ENCODE assay signal across 20 cellular contexts in the genomic region with DNA sequence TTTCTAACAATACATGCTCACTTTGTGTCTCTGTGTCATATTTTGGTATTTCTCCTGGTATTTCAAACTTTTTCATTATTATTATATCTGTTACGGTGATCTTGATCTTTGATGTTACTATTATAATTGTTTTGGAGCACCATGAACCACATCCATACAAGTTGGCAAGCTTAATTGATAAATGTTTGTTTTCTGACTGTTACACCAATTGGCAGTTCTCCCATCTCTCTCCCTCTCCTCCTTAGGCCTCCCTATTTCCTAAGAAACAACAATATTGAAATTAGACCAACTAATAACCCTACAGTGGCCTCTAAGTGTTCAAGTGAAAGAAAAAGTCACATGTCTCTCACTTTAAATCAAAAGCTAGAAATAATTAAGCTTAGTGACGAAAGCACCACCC.
DNase-seq lines count a peak whose midpoint lies in the region; ATAC-seq and TF ChIP-seq lines count a peak whose summit lies in the region.
"Had no signal": no experiment of that assay in that cellular context is flagged by ENCODE, and none has a peak within 500 bp of the region (broad histone marks: within the 10 kb centered on the region; RNA-seq: fewer than 3 reads in every experiment).

No MANE protein-coding gene starts in this region.

- 96% methylated on average over 2 of the region's 2 CpGs for WGBS in SK-N-SH (ENCODE audit: low lambda C conversion rate)
- 86% methylated on average over 2 of the region's 2 CpGs for WGBS in right cardiac atrium

- peak overlapping the region in 1 of 2 experiments; percentile 19; a peak in 1 of 4 replicates for H3K27ac ChIP-seq in SK-N-SH (ENCODE audit: low read depth in 2 of 2, low read length in 1 of 2)
- H3K27ac ChIP-seq in right cardiac atrium (ENCODE audit: low read length): no peak overlapping the region
- H3K27ac ChIP-seq: 22Rv1, BLaER1 had no signal

- no peak overlapping the region for H3K4me2 ChIP-seq in SK-N-SH
- H3K4me2 ChIP-seq: BLaER1, GM23338 had no signal

- TF ChIP-seq RAD21 in SK-N-SH (IDR thresholded peaks at IDR 0.05; ENCODE audit: low read length): no peak

- H3K4me1 Mint-ChIP-seq in activated T-helper 17 cell treated with anti-CD3 and anti-CD28 coated beads, Interleukin-2, amount 50 U/mL, for 72 hours: peaks cover 5% of the 10 kb centered on the region
- H3K4me1 Mint-ChIP-seq in T-helper 17 cell: no peaks in the 10 kb centered on the region
- H3K4me1 Mint-ChIP-seq: GM23338 had no signal

- H3K27me3 ChIP-seq in SK-N-SH (ENCODE audit: insufficient read depth) (no peaks in the 10 kb centered on the region), right cardiac atrium (ENCODE audit: control insufficient read depth, insufficient read depth) (no peaks in the 10 kb centered on the region)
- H3K27me3 ChIP-seq: BLaER1 had no signal

- peaks cover 47% of the 10 kb centered on the region for H3F3A ChIP-seq in SK-N-SH (replicated peaks; ENCODE audit: insufficient read depth)

- TF ChIP-seq CTCF in SK-N-SH (IDR thresholded peaks at IDR 0.05) (no peak), fibroblast of mammary gland (conservative IDR thresholded peaks at IDR 0.05; ENCODE audit: control insufficient read depth, insufficient read depth, low read depth, low read length) (no peak), retinal pigment epithelial cell (conservative IDR thresholded peaks at IDR 0.05; ENCODE audit: low read depth, low read length) (no peak)

- no peak overlapping the region for H3K4me3 ChIP-seq in SK-N-SH (ENCODE audit: low read depth in 2 of 2, low read length in 1 of 2)
- H3K4me3 ChIP-seq in fibroblast of mammary gland (ENCODE audit: control insufficient read depth, low read depth, low read length): no peak overlapping the region
- H3K4me3 ChIP-seq in retinal pigment epithelial cell (ENCODE audit: low read length): no peak overlapping the region
- no peak overlapping the region for H3K4me3 ChIP-seq in right cardiac atrium (ENCODE audit: low read length)
- H3K4me3 ChIP-seq: BLaER1, GM23338 had no signal

- H3K9me2 ChIP-seq in SK-N-SH: no peaks in the 10 kb centered on the region

- DNase-seq in SK-N-SH: no peak
- peak; percentile 63 for DNase-seq in fibroblast of mammary gland (ENCODE audit: low read depth)
- DNase-seq in retinal pigment epithelial cell (ENCODE audit: low read depth): peak; percentile 12
- DNase-seq in T-helper 17 cell: no peak
- DNase-seq in right cardiac atrium: no peak
- DNase-seq: CD8-positive, alpha-beta T cell; DMS79; KBM-7; NCI-H1436 treated with DMSO at 0.1 percent for 48 hours; NCI-H2029 treated with DMSO at 0.1 percent for 48 hours; NCI-H2171 treated with DMSO at 0.1 percent for 48 hours; NCI-H774 had no signal

- POLR2A ChIA-PET in SK-N-SH (lab: Yijun Ruan, JAX): no interaction called here

- no peaks in the 10 kb centered on the region for H3K27me3 Mint-ChIP-seq in activated T-helper 17 cell treated with anti-CD3 and anti-CD28 coated beads, Interleukin-2, amount 50 U/mL, for 72 hours
- no peaks in the 10 kb centered on the region for H3K27me3 Mint-ChIP-seq in T-helper 17 cell

- intact Hi-C loops in right cardiac atrium (cut with DNase I): no loop called here

- CTCF ChIA-PET in SK-N-SH (lab: Yijun Ruan, JAX): interaction anchor here (2.0 kb wide), 1 partner anchor 42 kb away, joined by 4 read pairs; no protein-coding TSS in a partner anchor

- H3K9ac ChIP-seq in SK-N-SH: no peak overlapping the region
- H3K9ac ChIP-seq: BLaER1 had no signal

- ATAC-seq in SK-N-SH treated with all-trans-retinoic acid at 6 μM for 48 hours: no peak
- ATAC-seq in activated T-helper 17 cell treated with anti-CD3 and anti-CD28 coated beads, Interleukin-2, amount 50 U/mL, for 72 hours (replicated peaks): no peak
- no peak for ATAC-seq in T-helper 17 cell
- ATAC-seq in right cardiac atrium: no peak
- no peak for ATAC-seq in GM19467 (IDR thresholded peaks at IDR 0.05; ENCODE audit: unreplicated experiment)
- ATAC-seq: CD8-positive, alpha-beta T cell; GM23338; HCT116; Panc1 had no signal

- H3K9me3 ChIP-seq in SK-N-SH (no peaks in the 10 kb centered on the region), T-helper 17 cell (ENCODE audit: control insufficient read depth, low read length, poor library complexity, severe bottlenecking) (no peaks in the 10 kb centered on the region), right cardiac atrium (ENCODE audit: control insufficient read depth, low read length) (no peaks in the 10 kb centered on the region)
- H3K9me3 ChIP-seq: BLaER1 had no signal

- peaks cover 6 to 21% of the 10 kb centered on the region in 2 experiments; a peak in 3 of 4 replicates for H3K4me1 ChIP-seq in SK-N-SH (ENCODE audit: control insufficient read depth in 1 of 2, insufficient read depth in 2 of 2, low read depth in 1 of 2, low read length in 1 of 2)
- no peaks in the 10 kb centered on the region for H3K4me1 ChIP-seq in right cardiac atrium (ENCODE audit: control insufficient read depth, insufficient read depth, low read length)
- H3K4me1 ChIP-seq: BLaER1 had no signal

- no peak overlapping the region for H3K4me3 Mint-ChIP-seq in activated T-helper 17 cell treated with anti-CD3 and anti-CD28 coated beads, Interleukin-2, amount 50 U/mL, for 72 hours
- H3K4me3 Mint-ChIP-seq in T-helper 17 cell: no peak overlapping the region
- H3K4me3 Mint-ChIP-seq: CD8-positive, alpha-beta T cell; GM23338 had no signal

- TF ChIP-seq EP300 in SK-N-SH (IDR thresholded peaks at IDR 0.05; ENCODE audit: borderline replicate concordance in 1 of 2, low read depth in 1 of 2, low read length in 1 of 2): no peak

- peaks cover 64 to 93% of the 10 kb centered on the region in 2 experiments for H3K36me3 ChIP-seq in SK-N-SH (replicated peaks in 1 of 2; ENCODE audit: control insufficient read depth in 1 of 2, insufficient read depth in 2 of 2, low read length in 1 of 2)
- H3K36me3 ChIP-seq: BLaER1 had no signal

- H3K36me3 Mint-ChIP-seq in activated T-helper 17 cell treated with anti-CD3 and anti-CD28 coated beads, Interleukin-2, amount 50 U/mL, for 72 hours (ENCODE audit: low read depth): peaks cover 90% of the 10 kb centered on the region
- peaks cover 20% of the 10 kb centered on the region for H3K36me3 Mint-ChIP-seq in T-helper 17 cell (ENCODE audit: low read depth)

- no peaks in the 10 kb centered on the region for H3K9me3 Mint-ChIP-seq in activated T-helper 17 cell treated with anti-CD3 and anti-CD28 coated beads, Interleukin-2, amount 50 U/mL, for 72 hours
- H3K9me3 Mint-ChIP-seq: CD8-positive, alpha-beta T cell; GM23338 had no signal

- no peak overlapping the region for H2AFZ ChIP-seq in SK-N-SH (ENCODE audit: low read depth)
- H2AFZ ChIP-seq: GM23338 had no signal

- H3K27ac Mint-ChIP-seq in activated T-helper 17 cell treated with anti-CD3 and anti-CD28 coated beads, Interleukin-2, amount 50 U/mL, for 72 hours: peak overlapping the region; percentile 50
- no peak overlapping the region for H3K27ac Mint-ChIP-seq in T-helper 17 cell
- H3K27ac Mint-ChIP-seq: CD8-positive, alpha-beta T cell; GM23338 had no signal

- H3K79me2 ChIP-seq in SK-N-SH (ENCODE audit: insufficient read depth): no peaks in the 10 kb centered on the region; the same call in 1 of the 2 replicates

- no peaks in the 10 kb centered on the region for H4K20me1 ChIP-seq in SK-N-SH (ENCODE audit: insufficient read depth)
- H4K20me1 ChIP-seq: BLaER1 had no signal

TF ChIP-seq in SK-N-SH, 30 proteins besides CTCF, POLR2A, EP300 and RAD21:
- TF ChIP-seq CHD2 (IDR thresholded peaks at IDR 0.05; ENCODE audit: low read length, partially characterized antibody) (no peak), PBX3 (IDR thresholded peaks at IDR 0.05) (peak; percentile 18; the same call in 1 of the 2 replicates)
TF ChIP-seq in SK-N-SH: peak in this region for 1.

TF ChIP-seq in SK-N-SH treated with all-trans-retinoic acid at 6 μM for 48 hours, 23 proteins besides CTCF, POLR2A, EP300 and RAD21:
- TF ChIP-seq ESRRG (CRISPR knock-in tag; IDR thresholded peaks at IDR 0.05) (no peak), ISL1 (CRISPR knock-in tag; IDR thresholded peaks at IDR 0.05) (no peak), PPARA (CRISPR knock-in tag; IDR thresholded peaks at IDR 0.05; ENCODE audit: borderline replicate concordance) (no peak), RARB (CRISPR knock-in tag; IDR thresholded peaks at IDR 0.05) (no peak)
- TF ChIP-seq, protein P1, sequence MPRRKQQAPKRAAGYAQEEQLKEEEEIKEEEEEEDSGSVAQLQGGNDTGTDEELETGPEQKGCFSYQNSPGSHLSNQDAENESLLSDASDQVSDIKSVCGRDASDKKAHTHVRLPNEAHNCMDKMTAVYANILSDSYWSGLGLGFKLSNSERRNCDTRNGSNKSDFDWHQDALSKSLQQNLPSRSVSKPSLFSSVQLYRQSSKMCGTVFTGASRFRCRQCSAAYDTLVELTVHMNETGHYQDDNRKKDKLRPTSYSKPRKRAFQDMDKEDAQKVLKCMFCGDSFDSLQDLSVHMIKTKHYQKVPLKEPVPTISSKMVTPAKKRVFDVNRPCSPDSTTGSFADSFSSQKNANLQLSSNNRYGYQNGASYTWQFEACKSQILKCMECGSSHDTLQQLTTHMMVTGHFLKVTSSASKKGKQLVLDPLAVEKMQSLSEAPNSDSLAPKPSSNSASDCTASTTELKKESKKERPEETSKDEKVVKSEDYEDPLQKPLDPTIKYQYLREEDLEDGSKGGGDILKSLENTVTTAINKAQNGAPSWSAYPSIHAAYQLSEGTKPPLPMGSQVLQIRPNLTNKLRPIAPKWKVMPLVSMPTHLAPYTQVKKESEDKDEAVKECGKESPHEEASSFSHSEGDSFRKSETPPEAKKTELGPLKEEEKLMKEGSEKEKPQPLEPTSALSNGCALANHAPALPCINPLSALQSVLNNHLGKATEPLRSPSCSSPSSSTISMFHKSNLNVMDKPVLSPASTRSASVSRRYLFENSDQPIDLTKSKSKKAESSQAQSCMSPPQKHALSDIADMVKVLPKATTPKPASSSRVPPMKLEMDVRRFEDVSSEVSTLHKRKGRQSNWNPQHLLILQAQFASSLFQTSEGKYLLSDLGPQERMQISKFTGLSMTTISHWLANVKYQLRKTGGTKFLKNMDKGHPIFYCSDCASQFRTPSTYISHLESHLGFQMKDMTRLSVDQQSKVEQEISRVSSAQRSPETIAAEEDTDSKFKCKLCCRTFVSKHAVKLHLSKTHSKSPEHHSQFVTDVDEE (CRISPR knock-in tag; IDR thresholded peaks at IDR 0.05): no peak
- TF ChIP-seq, protein P2, sequence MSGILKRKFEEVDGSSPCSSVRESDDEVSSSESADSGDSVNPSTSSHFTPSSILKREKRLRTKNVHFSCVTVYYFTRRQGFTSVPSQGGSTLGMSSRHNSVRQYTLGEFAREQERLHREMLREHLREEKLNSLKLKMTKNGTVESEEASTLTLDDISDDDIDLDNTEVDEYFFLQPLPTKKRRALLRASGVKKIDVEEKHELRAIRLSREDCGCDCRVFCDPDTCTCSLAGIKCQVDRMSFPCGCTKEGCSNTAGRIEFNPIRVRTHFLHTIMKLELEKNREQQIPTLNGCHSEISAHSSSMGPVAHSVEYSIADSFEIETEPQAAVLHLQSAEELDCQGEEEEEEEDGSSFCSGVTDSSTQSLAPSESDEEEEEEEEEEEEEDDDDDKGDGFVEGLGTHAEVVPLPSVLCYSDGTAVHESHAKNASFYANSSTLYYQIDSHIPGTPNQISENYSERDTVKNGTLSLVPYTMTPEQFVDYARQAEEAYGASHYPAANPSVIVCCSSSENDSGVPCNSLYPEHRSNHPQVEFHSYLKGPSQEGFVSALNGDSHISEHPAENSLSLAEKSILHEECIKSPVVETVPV (CRISPR knock-in tag; IDR thresholded peaks at IDR 0.05): no peak

Comparison
In these comparisons a context has a peak if more than half of its experiments do, and no peak if none do; other contexts are left out.
1. DNase-seq: peak in fibroblast of mammary gland (single experiment) and retinal pigment epithelial cell (single experiment); none in SK-N-SH (single experiment), T-helper 17 cell (0 of 3) and right cardiac atrium (0 of 3).